In the genomic region with DNA sequence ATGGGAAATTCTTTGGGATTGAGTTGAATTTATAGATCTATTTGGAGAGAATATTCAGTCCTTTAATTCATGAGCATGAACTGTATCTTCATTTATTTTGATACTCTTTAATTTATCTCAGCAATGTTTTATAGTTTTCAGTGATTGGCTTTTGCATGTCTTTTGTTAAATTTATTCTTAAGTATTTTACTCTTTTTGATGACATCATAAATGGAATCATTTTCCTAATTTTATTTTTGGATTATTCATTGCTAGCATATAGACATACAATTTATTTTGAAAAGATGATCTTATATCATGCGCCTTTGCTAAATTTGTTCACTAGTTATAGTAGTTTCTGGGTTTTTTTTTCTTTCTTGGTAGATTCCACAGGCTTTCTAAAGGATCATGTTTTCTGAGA, we compare ENCODE assay signal across 10 cellular contexts.
"Had no signal": no experiment of that assay in that cellular context is flagged by ENCODE, and none has a peak within 500 bp of the region (broad histone marks: within the 10 kb centered on the region; RNA-seq: fewer than 3 reads in every experiment).

No MANE protein-coding gene starts in this region.

- H3K4me2 ChIP-seq: GM23338, KMS-11 had no signal

- FAIRE-seq: H1, H54 had no signal

- H3K9ac ChIP-seq: KMS-11 had no signal

- H3K4me3 ChIP-seq: GM23338 had no signal

- ATAC-seq: GM23338 had no signal

- H2AFZ ChIP-seq: GM23338 had no signal

- DNase-seq: H9, HCEC 1CT, HFFc6, IMR-90, KBM-7 had no signal

- H3K27ac ChIP-seq: HL-60, KMS-11 had no signal
